5 cellular contexts compared by ENCODE assay signal in genomic region chr16:31136822-31137499, GRCh38. TPM values are rescaled to one million over a fixed set of nuclear protein-coding genes. Genes with fewer than 3 reads are reported as not detected.
"Had no signal": no experiment of that assay in that cellular context is flagged by ENCODE, and none has a peak within 500 bp of the region (broad histone marks: within the 10 kb centered on the region; RNA-seq: fewer than 3 reads in every experiment).

No MANE protein-coding gene starts in this region.

RNA-seq across cellular contexts. Expression of gene PRSS8, which starts 1.4 kb away (rescaled TPM):
- total RNA-seq: dermis microvascular lymphatic vessel endothelial cell, left ventricle myocardium superior, lung microvascular endothelial cell, mononuclear cell had no signal

RNA-seq across cellular contexts. Expression of gene PRSS36, which starts 12.9 kb away (rescaled TPM):
- total RNA-seq: glomerular endothelial cell had no signal
